ENCODE assay signal across 8 cellular contexts in genomic region chr11:72781063-72781312, GRCh38. TPM values are rescaled to one million over a fixed set of nuclear protein-coding genes. Genes with fewer than 3 reads are reported as not detected.
A peak's percentile ranks its signal among the peaks of the same experiment; 100 is the strongest.
DNase-seq lines count a peak whose midpoint lies in the region; ATAC-seq and TF ChIP-seq lines count a peak whose summit lies in the region.

No MANE protein-coding gene starts in this region.

- no peak for TF ChIP-seq EP300 in tibial nerve (IDR thresholded peaks at IDR 0.05)

- no peaks in the 10 kb centered on the region for H3K9me3 ChIP-seq in tibial nerve

- peaks cover 0 to 53% (median 30%) of the 10 kb centered on the region in 4 donors for H3K4me1 ChIP-seq in tibial nerve

- no peak for TF ChIP-seq CTCF in tibial nerve (IDR thresholded peaks at IDR 0.05)
- no peak for TF ChIP-seq CTCF in GM13976 (IDR thresholded peaks at IDR 0.05; ENCODE audit: borderline replicate concordance, control extremely low read depth, extremely low read depth, insufficient read depth, missing control alignments)

- peaks cover 17% of the 10 kb centered on the region for H3K4me1 Mint-ChIP-seq in activated CD8-positive, alpha-beta memory T cell treated with anti-CD3 and anti-CD28 coated beads, Interleukin-2, amount 10 ng/mL, durations not matched to agents 7 days and 5 days
- H3K4me1 Mint-ChIP-seq in activated naive CD8-positive, alpha-beta T cell treated with anti-CD3 and anti-CD28 coated beads, Interleukin-2, amount 50 U/mL, for 24 hours: peaks cover 11% of the 10 kb centered on the region

- H3K27ac Mint-ChIP-seq in activated CD8-positive, alpha-beta memory T cell treated with anti-CD3 and anti-CD28 coated beads, Interleukin-2, amount 10 ng/mL, durations not matched to agents 7 days and 5 days: no peak overlapping the region
- H3K27ac Mint-ChIP-seq in activated naive CD8-positive, alpha-beta T cell treated with anti-CD3 and anti-CD28 coated beads, Interleukin-2, amount 50 U/mL, for 24 hours: no peak overlapping the region

- in situ Hi-C loops in GM13976 (cut with MboI; ENCODE audit: low sequenced_read_pairs, unreplicated experiment): no loop called here

- H3K36me3 Mint-ChIP-seq in activated CD8-positive, alpha-beta memory T cell treated with anti-CD3 and anti-CD28 coated beads, Interleukin-2, amount 10 ng/mL, durations not matched to agents 7 days and 5 days: no peaks in the 10 kb centered on the region
- no peaks in the 10 kb centered on the region for H3K36me3 Mint-ChIP-seq in activated naive CD8-positive, alpha-beta T cell treated with anti-CD3 and anti-CD28 coated beads, Interleukin-2, amount 50 U/mL, for 24 hours (ENCODE audit: low read depth)

- H3K27ac ChIP-seq in tibial nerve: peak overlapping the region in 2 of 4 donors; percentile 77 to 79

- 16% methylated on average over 12 of the region's 17 CpGs; no CpG with 5 or more reads in 1 of the 2 donors for WGBS in tibial nerve, 2 donors

- TF ChIP-seq POLR2A in tibial nerve (IDR thresholded peaks at IDR 0.05): no peak

- no peaks in the 10 kb centered on the region for H3K27me3 ChIP-seq in tibial nerve

- no peaks in the 10 kb centered on the region for H3K9me3 Mint-ChIP-seq in activated CD8-positive, alpha-beta memory T cell treated with anti-CD3 and anti-CD28 coated beads, Interleukin-2, amount 10 ng/mL, durations not matched to agents 7 days and 5 days (ENCODE audit: low read depth)
- no peaks in the 10 kb centered on the region for H3K9me3 Mint-ChIP-seq in activated naive CD8-positive, alpha-beta T cell treated with anti-CD3 and anti-CD28 coated beads, Interleukin-2, amount 50 U/mL, for 24 hours

- no peak for DNase-seq in activated CD8-positive, alpha-beta memory T cell treated with anti-CD3 and anti-CD28 coated beads, Interleukin-2, amount 10 ng/mL, durations not matched to agents 7 days and 5 days
- no peak for DNase-seq in activated CD8-positive, alpha-beta memory T cell treated with anti-CD3 and anti-CD28 coated beads, Interleukin-2, amount 50 U/mL, for 4 hours
- DNase-seq in activated naive CD8-positive, alpha-beta T cell treated with anti-CD3 and anti-CD28 coated beads, Interleukin-2, amount 50 U/mL, for 24 hours: no peak
- DNase-seq in left kidney (ENCODE audit: low read depth, low spot score) (peak; percentile 67), tibial nerve (ENCODE audit: low spot score in 2 of 2) (no peak), hypothalamus (lab: John Stamatoyannopoulos, UW) (no peak), GM13976 (ENCODE audit: low spot score) (no peak)

- CTCF ChIA-PET in activated CD8-positive, alpha-beta memory T cell treated with anti-CD3 and anti-CD28 coated beads, Interleukin-2, amount 10 ng/mL, durations not matched to agents 7 days and 5 days (lab: Charles Lee): interaction anchor here (2.0 to 8.8 kb wide), 3 partner anchors 12 to 56 kb away, joined by 6 to 54 read pairs (median 15); partner anchors contain the start of gene STARD10

- no peaks in the 10 kb centered on the region for H3K36me3 ChIP-seq in tibial nerve

- no peak for ATAC-seq in activated CD8-positive, alpha-beta memory T cell treated with anti-CD3 and anti-CD28 coated beads, Interleukin-2, amount 10 ng/mL, durations not matched to agents 7 days and 5 days
- no peak for ATAC-seq in activated naive CD8-positive, alpha-beta T cell treated with anti-CD3 and anti-CD28 coated beads, Interleukin-2, amount 50 U/mL, for 24 hours
- ATAC-seq in HG03378 (IDR thresholded peaks at IDR 0.05; ENCODE audit: unreplicated experiment): no peak

- H3K27me3 Mint-ChIP-seq in activated CD8-positive, alpha-beta memory T cell treated with anti-CD3 and anti-CD28 coated beads, Interleukin-2, amount 10 ng/mL, durations not matched to agents 7 days and 5 days: peaks cover 8% of the 10 kb centered on the region
- H3K27me3 Mint-ChIP-seq in activated naive CD8-positive, alpha-beta T cell treated with anti-CD3 and anti-CD28 coated beads, Interleukin-2, amount 50 U/mL, for 24 hours: peaks cover 5% of the 10 kb centered on the region

- H3K4me3 ChIP-seq in tibial nerve: peak overlapping the region; percentile 55 to 82 (median 66)

- H3K4me3 Mint-ChIP-seq in activated CD8-positive, alpha-beta memory T cell treated with anti-CD3 and anti-CD28 coated beads, Interleukin-2, amount 10 ng/mL, durations not matched to agents 7 days and 5 days: peak overlapping the region; percentile 46
- peak overlapping the region; percentile 48 for H3K4me3 Mint-ChIP-seq in activated naive CD8-positive, alpha-beta T cell treated with anti-CD3 and anti-CD28 coated beads, Interleukin-2, amount 50 U/mL, for 24 hours

RNA-seq across cellular contexts. Expression of gene STARD10, which starts 12.9 kb away (rescaled TPM):
- 10 to 100 TPM in 1 of 2 experiments, 1 to 10 TPM in 1; 8.4 to 18.4 TPM for total RNA-seq in activated CD8-positive, alpha-beta memory T cell treated with anti-CD3 and anti-CD28 coated beads, Interleukin-2, amount 10 ng/mL, durations not matched to agents 7 days and 5 days
- total RNA-seq in tibial nerve: 10 to 100 TPM; 19.4 to 31.5 (median 23.7) TPM

RNA-seq across cellular contexts. Expression of gene ARAP1, which starts 28.8 kb away (rescaled TPM):
- total RNA-seq in activated CD8-positive, alpha-beta memory T cell treated with anti-CD3 and anti-CD28 coated beads, Interleukin-2, amount 10 ng/mL, durations not matched to agents 7 days and 5 days: 100 to 1,000 TPM in 1 of 2 experiments, 10 to 100 TPM in 1; 96.5 to 104 TPM
- total RNA-seq in tibial nerve: 100 to 1,000 TPM; 104 to 151 (median 149) TPM

RNA-seq across cellular contexts. Expression of gene ATG16L2, which starts 33.2 kb away (rescaled TPM):
- total RNA-seq in activated CD8-positive, alpha-beta memory T cell treated with anti-CD3 and anti-CD28 coated beads, Interleukin-2, amount 10 ng/mL, durations not matched to agents 7 days and 5 days: 100 to 1,000 TPM; 103 to 168 TPM
- total RNA-seq in tibial nerve: 10 to 100 TPM; 26.9 to 60.0 (median 36.6) TPM
